Comparison of ENCODE assay signal across 8 cellular contexts in the genomic region with DNA sequence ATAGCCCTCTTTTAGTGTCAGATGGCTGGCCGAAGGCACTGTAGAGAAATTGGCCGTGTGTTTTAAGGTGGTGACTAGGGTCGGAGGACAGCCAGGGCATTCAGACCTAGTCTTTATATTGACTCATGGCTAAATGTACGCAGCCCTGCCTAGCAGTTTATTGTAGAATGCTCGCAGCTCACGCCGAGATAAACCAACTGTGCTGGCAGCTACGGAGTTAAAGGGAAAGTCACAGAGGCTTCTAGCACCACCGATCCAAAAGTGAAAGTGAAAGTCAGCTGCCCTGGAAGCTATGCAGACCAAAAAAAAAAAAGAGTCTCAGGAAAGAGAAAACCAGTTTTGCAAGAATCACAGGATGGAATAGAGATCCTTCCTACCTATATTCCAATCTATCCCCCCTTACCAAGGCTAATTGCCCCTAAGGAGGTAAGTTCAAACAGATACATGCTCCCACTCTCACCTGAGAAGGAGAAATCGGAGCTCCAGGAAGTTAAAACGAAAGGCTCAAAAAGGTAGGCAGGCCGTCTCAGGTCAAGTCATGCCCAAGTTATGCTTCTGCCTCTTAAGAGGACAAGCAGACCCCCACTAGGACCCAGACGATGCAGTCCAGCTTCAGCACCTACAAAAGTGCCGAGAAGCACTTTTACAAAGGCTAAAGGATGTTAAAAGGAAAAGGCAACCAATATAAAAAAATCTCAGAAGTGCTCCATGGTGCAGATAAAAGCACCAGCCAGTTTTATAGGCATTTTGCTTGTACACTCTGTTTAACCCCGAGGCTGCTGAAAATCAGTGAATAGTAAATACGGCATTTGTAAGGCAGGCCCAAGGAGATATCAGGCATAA. TPM values are rescaled to one million over a fixed set of nuclear protein-coding genes. Genes with fewer than 3 reads are reported as not detected.
DNase-seq lines count a peak whose midpoint lies in the region; ATAC-seq and TF ChIP-seq lines count a peak whose summit lies in the region.

No MANE protein-coding gene starts in this region.

- H3K9me3 Mint-ChIP-seq in activated CD8-positive, alpha-beta memory T cell treated with anti-CD3 and anti-CD28 coated beads, Interleukin-2, amount 10 ng/mL, durations not matched to agents 7 days and 5 days (ENCODE audit: low read depth): peaks cover 4% of the 10 kb centered on the region

- ATAC-seq in GM19372 (IDR thresholded peaks at IDR 0.05; ENCODE audit: low read depth, unreplicated experiment): peak; percentile 47
- ATAC-seq in HG03432 (IDR thresholded peaks at IDR 0.05; ENCODE audit: unreplicated experiment): peak; percentile 65
- ATAC-seq in activated CD8-positive, alpha-beta memory T cell treated with anti-CD3 and anti-CD28 coated beads, Interleukin-2, amount 10 ng/mL, durations not matched to agents 7 days and 5 days: peak; percentile 68

- H3K4me3 ChIP-seq in epithelial cell of proximal tubule (ENCODE audit: low read depth, low read length): peak overlapping the region; percentile 77

- H3K27ac Mint-ChIP-seq in activated CD8-positive, alpha-beta memory T cell treated with anti-CD3 and anti-CD28 coated beads, Interleukin-2, amount 10 ng/mL, durations not matched to agents 7 days and 5 days: no peak overlapping the region

- peaks cover 48% of the 10 kb centered on the region for H3K36me3 Mint-ChIP-seq in activated CD8-positive, alpha-beta memory T cell treated with anti-CD3 and anti-CD28 coated beads, Interleukin-2, amount 10 ng/mL, durations not matched to agents 7 days and 5 days

- DNase-seq in C1 segment of cervical spinal cord (lab: John Stamatoyannopoulos, UW) (peak in 12 of 14 donors; percentile 51 to 86 (median 66)), NCI-H748 treated with DMSO at 0.1 percent for 48 hours (lab: John Stamatoyannopoulos, UW) (peak; percentile 85), epithelial cell of proximal tubule (ENCODE audit: low read depth) (no peak), middle frontal gyrus (ENCODE audit: extremely low spot score, low spot score) (peak; percentile 49), superior temporal gyrus (ENCODE audit: extremely low spot score) (peak; percentile 96)
- peak; percentile 85 for DNase-seq in activated CD8-positive, alpha-beta memory T cell treated with anti-CD3 and anti-CD28 coated beads, Interleukin-2, amount 10 ng/mL, durations not matched to agents 7 days and 5 days

- H3K27me3 Mint-ChIP-seq in activated CD8-positive, alpha-beta memory T cell treated with anti-CD3 and anti-CD28 coated beads, Interleukin-2, amount 10 ng/mL, durations not matched to agents 7 days and 5 days: no peaks in the 10 kb centered on the region

- peaks cover 38% of the 10 kb centered on the region for H3K4me1 Mint-ChIP-seq in activated CD8-positive, alpha-beta memory T cell treated with anti-CD3 and anti-CD28 coated beads, Interleukin-2, amount 10 ng/mL, durations not matched to agents 7 days and 5 days

- no peak for TF ChIP-seq CTCF in epithelial cell of proximal tubule (conservative IDR thresholded peaks at IDR 0.05; ENCODE audit: low read depth, low read length)

- CTCF ChIA-PET in activated CD8-positive, alpha-beta memory T cell treated with anti-CD3 and anti-CD28 coated beads, Interleukin-2, amount 10 ng/mL, durations not matched to agents 7 days and 5 days (lab: Charles Lee): interaction anchor here (0.9 to 4.6 kb wide), 13 partner anchors 12 to 212 kb away, joined by 3 to 24 read pairs (median 4); no protein-coding TSS in a partner anchor

- no peak overlapping the region for H3K4me3 Mint-ChIP-seq in activated CD8-positive, alpha-beta memory T cell treated with anti-CD3 and anti-CD28 coated beads, Interleukin-2, amount 10 ng/mL, durations not matched to agents 7 days and 5 days

RNA-seq across cellular contexts. Expression of gene KLRK1, which starts 24.8 kb away (rescaled TPM):
- 100 to 1,000 TPM; 135 to 195 TPM for total RNA-seq in activated CD8-positive, alpha-beta memory T cell treated with anti-CD3 and anti-CD28 coated beads, Interleukin-2, amount 10 ng/mL, durations not matched to agents 7 days and 5 days
- total RNA-seq in epithelial cell of proximal tubule: not detected in 2 replicates

RNA-seq across cellular contexts. Expression of gene KLRC4, which starts 44.5 kb away (rescaled TPM):
- total RNA-seq in activated CD8-positive, alpha-beta memory T cell treated with anti-CD3 and anti-CD28 coated beads, Interleukin-2, amount 10 ng/mL, durations not matched to agents 7 days and 5 days: 10 to 100 TPM; 29.2 to 33.7 TPM
- not detected in 2 replicates for total RNA-seq in epithelial cell of proximal tubule

RNA-seq across cellular contexts. Expression of gene KLRC3, which starts 55.3 kb away (rescaled TPM):
- 1 to 10 TPM; 6.2 to 9.9 TPM for total RNA-seq in activated CD8-positive, alpha-beta memory T cell treated with anti-CD3 and anti-CD28 coated beads, Interleukin-2, amount 10 ng/mL, durations not matched to agents 7 days and 5 days
- total RNA-seq in epithelial cell of proximal tubule: not detected in 2 replicates

RNA-seq across cellular contexts. Expression of gene KLRD1, which starts 57.4 kb away (rescaled TPM):
- total RNA-seq in activated CD8-positive, alpha-beta memory T cell treated with anti-CD3 and anti-CD28 coated beads, Interleukin-2, amount 10 ng/mL, durations not matched to agents 7 days and 5 days: 10 to 100 TPM; 60.0 to 95.9 TPM
- not detected in 2 replicates for total RNA-seq in epithelial cell of proximal tubule

Comparison
In these comparisons a context has a peak if more than half of its experiments do, and no peak if none do; other contexts are left out.
1. RNA of gene KLRK1, which starts 24.8 kb away (total RNA-seq): 135 to 195 TPM in activated CD8-positive, alpha-beta memory T cell treated with anti-CD3 and anti-CD28 coated beads, Interleukin-2, amount 10 ng/mL, durations not matched to agents 7 days and 5 days; not detected in epithelial cell of proximal tubule; every median in the first group is over 100 times any median in the second.
2. RNA of gene KLRC4, which starts 44.5 kb away (total RNA-seq): 29.2 to 33.7 TPM in activated CD8-positive, alpha-beta memory T cell treated with anti-CD3 and anti-CD28 coated beads, Interleukin-2, amount 10 ng/mL, durations not matched to agents 7 days and 5 days; not detected in epithelial cell of proximal tubule; every median in the first group is over 10 times any median in the second.
3. Peak in every context shown above with its lines, with median percentiles within 50 percentile points of each other: ATAC-seq.